ENCODE assay signal across 1 cellular context in the genomic region with DNA sequence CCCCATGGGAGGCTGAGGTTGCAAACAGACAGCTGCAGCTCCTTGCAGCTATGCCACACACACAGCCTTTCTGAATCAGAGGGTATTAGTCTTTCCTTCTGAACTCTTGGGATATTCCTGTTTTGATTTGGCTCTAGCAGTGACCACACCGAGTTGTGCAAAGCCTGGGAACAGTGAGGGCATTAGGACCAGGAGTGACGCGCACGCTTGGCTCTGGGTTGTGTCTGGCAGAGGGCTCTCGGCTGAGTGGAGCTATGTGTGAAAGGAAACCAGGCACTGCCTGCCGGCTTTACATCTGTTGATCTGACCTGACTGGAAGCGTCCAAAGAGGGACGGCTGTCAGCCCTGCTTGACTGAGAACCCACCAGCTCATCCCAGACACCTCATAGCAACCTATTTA.
TF ChIP-seq lines count a peak whose summit lies in the region.

A gene with protein sequence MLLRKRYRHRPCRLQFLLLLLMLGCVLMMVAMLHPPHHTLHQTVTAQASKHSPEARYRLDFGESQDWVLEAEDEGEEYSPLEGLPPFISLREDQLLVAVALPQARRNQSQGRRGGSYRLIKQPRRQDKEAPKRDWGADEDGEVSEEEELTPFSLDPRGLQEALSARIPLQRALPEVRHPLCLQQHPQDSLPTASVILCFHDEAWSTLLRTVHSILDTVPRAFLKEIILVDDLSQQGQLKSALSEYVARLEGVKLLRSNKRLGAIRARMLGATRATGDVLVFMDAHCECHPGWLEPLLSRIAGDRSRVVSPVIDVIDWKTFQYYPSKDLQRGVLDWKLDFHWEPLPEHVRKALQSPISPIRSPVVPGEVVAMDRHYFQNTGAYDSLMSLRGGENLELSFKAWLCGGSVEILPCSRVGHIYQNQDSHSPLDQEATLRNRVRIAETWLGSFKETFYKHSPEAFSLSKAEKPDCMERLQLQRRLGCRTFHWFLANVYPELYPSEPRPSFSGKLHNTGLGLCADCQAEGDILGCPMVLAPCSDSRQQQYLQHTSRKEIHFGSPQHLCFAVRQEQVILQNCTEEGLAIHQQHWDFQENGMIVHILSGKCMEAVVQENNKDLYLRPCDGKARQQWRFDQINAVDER (plus strand): TSS at position 292 of the 400 bp plus-strand sequence. CDS start 472 bp downstream, outside the sequence.

TF ChIP-seq in IMR-90, 13 proteins besides CTCF, POLR2A, EP300 and RAD21 (continued from another document):
- TF ChIP-seq, protein P1, sequence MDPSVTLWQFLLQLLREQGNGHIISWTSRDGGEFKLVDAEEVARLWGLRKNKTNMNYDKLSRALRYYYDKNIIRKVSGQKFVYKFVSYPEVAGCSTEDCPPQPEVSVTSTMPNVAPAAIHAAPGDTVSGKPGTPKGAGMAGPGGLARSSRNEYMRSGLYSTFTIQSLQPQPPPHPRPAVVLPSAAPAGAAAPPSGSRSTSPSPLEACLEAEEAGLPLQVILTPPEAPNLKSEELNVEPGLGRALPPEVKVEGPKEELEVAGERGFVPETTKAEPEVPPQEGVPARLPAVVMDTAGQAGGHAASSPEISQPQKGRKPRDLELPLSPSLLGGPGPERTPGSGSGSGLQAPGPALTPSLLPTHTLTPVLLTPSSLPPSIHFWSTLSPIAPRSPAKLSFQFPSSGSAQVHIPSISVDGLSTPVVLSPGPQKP (IDR thresholded peaks at IDR 0.05; ENCODE audit: borderline replicate concordance, low read depth, low read length) = no peak
- peak; percentile 36; the same call in 1 of the 2 replicates for TF ChIP-seq MAZ (IDR thresholded peaks at IDR 0.05; ENCODE audit: borderline replicate concordance, low read depth, low read length)
- TF ChIP-seq RCOR1 (IDR thresholded peaks at IDR 0.05; ENCODE audit: insufficient replicate concordance, low read length) = no peak
- no peak for TF ChIP-seq USF2 (IDR thresholded peaks at IDR 0.05; ENCODE audit: low read depth, low read length)
- TF ChIP-seq SMC3 (IDR thresholded peaks at IDR 0.05; ENCODE audit: low read depth, low read length) = peak; percentile 34; the same call in 1 of the 2 replicates
- TF ChIP-seq RFX5 (IDR thresholded peaks at IDR 0.05; ENCODE audit: low read depth, low read length) = no peak
- TF ChIP-seq BHLHE40 (IDR thresholded peaks at IDR 0.05; ENCODE audit: low read depth, low read length) = peak; percentile 67; the same call in 1 of the 2 replicates
- no peak for TF ChIP-seq CHD1 (IDR thresholded peaks at IDR 0.05; ENCODE audit: low read depth, low read length)
- TF ChIP-seq MAFK (IDR thresholded peaks at IDR 0.05; ENCODE audit: low read depth, low read length) = no peak
- no peak for TF ChIP-seq NFE2L2 (IDR thresholded peaks at IDR 0.05; ENCODE audit: low read depth, low read length)
TF ChIP-seq in IMR-90: peak in this region for 6.
